In genomic region chr12:80045594-80045993, GRCh38 we compare ENCODE assay signal across 18 cellular contexts. TPM values are rescaled to one million over a fixed set of nuclear protein-coding genes. Genes with fewer than 3 reads are reported as not detected.
A peak's percentile ranks its signal among the peaks of the same experiment; 100 is the strongest.
DNase-seq lines count a peak whose midpoint lies in the region; ATAC-seq and TF ChIP-seq lines count a peak whose summit lies in the region.
"Had no signal": no experiment of that assay in that cellular context is flagged by ENCODE, and none has a peak within 500 bp of the region (broad histone marks: within the 10 kb centered on the region; RNA-seq: fewer than 3 reads in every experiment).

No MANE protein-coding gene starts in this region.

- no peaks in the 10 kb centered on the region for H3K36me3 Mint-ChIP-seq in nephron progenitor cell (ENCODE audit: low read depth)
- H3K36me3 Mint-ChIP-seq: activated CD4-positive, alpha-beta memory T cell treated with anti-CD3 and anti-CD28 coated beads for 36 hours had no signal

- H3K27ac ChIP-seq in AG04450 (ENCODE audit: low read depth, low read length) (no peak overlapping the region), foreskin keratinocyte (no peak overlapping the region)
- H3K27ac ChIP-seq: adrenal gland, left lung, pancreas had no signal

- H3K27ac Mint-ChIP-seq in nephron progenitor cell, result no peak overlapping the region
- H3K27ac Mint-ChIP-seq: activated CD4-positive, alpha-beta memory T cell treated with anti-CD3 and anti-CD28 coated beads for 36 hours had no signal

- no peaks in the 10 kb centered on the region for H3K4me1 Mint-ChIP-seq in nephron progenitor cell

- no peak overlapping the region for H3K4me3 Mint-ChIP-seq in nephron progenitor cell
- H3K4me3 Mint-ChIP-seq: activated CD4-positive, alpha-beta memory T cell treated with anti-CD3 and anti-CD28 coated beads for 36 hours had no signal

- POLR2A ChIA-PET in AG04450 (lab: Yijun Ruan, JAX), result no interaction called here

- DNase-seq in AG04450 (ENCODE audit: low read depth, low spot score) (peak; percentile 29), HS-5 (ENCODE audit: low read depth) (peak; percentile 44), astrocyte of the hippocampus (ENCODE audit: low read depth, low spot score) (peak; percentile 31), foreskin keratinocyte (peak; percentile 74 to 85), NCI-H2107 (lab: John Stamatoyannopoulos, UW) (no peak), activated T-cell treated with anti-CD3 and anti-CD28 coated beads for 4 hours (no peak), nephron progenitor cell (no peak)
- DNase-seq: activated CD4-positive, alpha-beta memory T cell treated with anti-CD3 and anti-CD28 coated beads for 36 hours; activated T-cell treated with anti-CD3 and anti-CD28 coated beads, Interleukin-2, amount 50 U/mL, for 48 hours; adrenal gland; Kasumi-1; left lung; NCI-H146; NCI-H510A; pancreas; stimulated activated naive CD8-positive, alpha-beta T cell treated with anti-CD3 and anti-CD28 coated beads, Interleukin-15, Interleukin-2, amounts not matched to agents 100 U/mL and 50 U/mL, for 24 hours had no signal

- peaks cover 18% of the 10 kb centered on the region for H3K4me1 ChIP-seq in foreskin keratinocyte
- H3K4me1 ChIP-seq: adrenal gland, left lung, pancreas had no signal

- no peaks in the 10 kb centered on the region for H3K27me3 Mint-ChIP-seq in nephron progenitor cell (ENCODE audit: low read depth, poor library complexity)

- H3K9me3 ChIP-seq in AG04450 (ENCODE audit: control insufficient read depth, insufficient read depth, low read length), result no peaks in the 10 kb centered on the region
- H3K9me3 ChIP-seq: adrenal gland, left lung, pancreas had no signal

- TF ChIP-seq CTCF in AG04450 (IDR thresholded peaks at IDR 0.05; ENCODE audit: low read depth, low read length) (no peak), foreskin keratinocyte (conservative IDR thresholded peaks at IDR 0.05) (no peak), nephron progenitor cell (IDR thresholded peaks at IDR 0.05) (no peak)

- no peaks in the 10 kb centered on the region for H3K9me3 Mint-ChIP-seq in nephron progenitor cell
- H3K9me3 Mint-ChIP-seq: activated CD4-positive, alpha-beta memory T cell treated with anti-CD3 and anti-CD28 coated beads for 36 hours had no signal

- CTCF ChIA-PET in AG04450 (lab: Charles Lee), result interaction anchor here (1.0 to 1.3 kb wide), 2 partner anchors 10 to 150 kb away, joined by 4 read pairs; no protein-coding TSS in a partner anchor

- H3K27me3 ChIP-seq in AG04450 (ENCODE audit: control insufficient read depth, insufficient read depth, low read length) (no peaks in the 10 kb centered on the region), foreskin keratinocyte (no peaks in the 10 kb centered on the region)
- H3K27me3 ChIP-seq: adrenal gland, left lung, pancreas had no signal

- peak; percentile 88 for ATAC-seq in foreskin keratinocyte
- ATAC-seq in GM19463 (IDR thresholded peaks at IDR 0.05; ENCODE audit: unreplicated experiment), result no peak
- ATAC-seq: left lung; pancreas; stimulated activated naive CD8-positive, alpha-beta T cell treated with anti-CD3 and anti-CD28 coated beads, Interleukin-15, Interleukin-2, amounts not matched to agents 100 U/mL and 50 U/mL, for 24 hours had no signal

- H3K4me3 ChIP-seq in AG04450 (ENCODE audit: low read depth, low read length), result no peak overlapping the region
- H3K4me3 ChIP-seq: adrenal gland, left lung, pancreas had no signal

RNA-seq across cellular contexts. Expression of gene OTOGL, which starts 53.7 kb away (rescaled TPM):
- polyA plus RNA-seq in AG04450 (2011; rRNA removed) (0.05 and 0.07 TPM in 2 replicates), foreskin keratinocyte (not detected in 2 replicates)
- polyA minus RNA-seq in AG04450 (2011; rRNA and poly(A)+ RNA removed), result 0.17 and 0.23 TPM in 2 replicates
- total RNA-seq in foreskin keratinocyte, result not detected in 2 replicates
- total RNA-seq: activated CD4-positive, alpha-beta memory T cell treated with anti-CD3 and anti-CD28 coated beads for 36 hours; OCI-LY7 had no signal

Comparison
In these comparisons a context has a peak if more than half of its experiments do, and no peak if none do; other contexts are left out.
1. DNase-seq: peak in AG04450 (single experiment), HS-5 (single experiment), astrocyte of the hippocampus (single experiment) and foreskin keratinocyte (2 of 2); none in NCI-H2107 (single experiment), activated T-cell treated with anti-CD3 and anti-CD28 coated beads for 4 hours (single experiment) and nephron progenitor cell (single experiment).